Comparison of ENCODE assay signal across 8 cellular contexts in genomic region chr12:54207539-54208267, GRCh38. TPM values are rescaled to one million over a fixed set of nuclear protein-coding genes. Genes with fewer than 3 reads are reported as not detected.
DNase-seq lines count a peak whose midpoint lies in the region; ATAC-seq and TF ChIP-seq lines count a peak whose summit lies in the region.

No MANE protein-coding gene starts in this region.

- H3K27ac ChIP-seq in H9 (ENCODE audit: insufficient read length, low read depth, low read length): no peak overlapping the region

- no peak overlapping the region for H3K56ac ChIP-seq in H9 (ENCODE audit: insufficient read length, low read depth, low read length)

- no peak overlapping the region for H2BK120ac ChIP-seq in H9 (ENCODE audit: low read depth, low read length, poor library complexity, severe bottlenecking)

- H3K79me1 ChIP-seq in H9 (ENCODE audit: insufficient read depth, low read depth, low read length, poor library complexity, severe bottlenecking): no peaks in the 10 kb centered on the region

- DNase-seq in DMS79 treated with DMSO at 0.1 percent for 48 hours (lab: John Stamatoyannopoulos, UW): peak; percentile 58
- peak; percentile 95 for DNase-seq in H9
- DNase-seq in NCI-H2029 treated with DMSO at 0.1 percent for 48 hours (lab: John Stamatoyannopoulos, UW): peak; percentile 35
- peak; percentile 60 to 69 for DNase-seq in central memory CD8-positive, alpha-beta T cell (ENCODE audit: low spot score in 2 of 2)
- peak; percentile 69 to 96 for DNase-seq in lower leg skin (ENCODE audit: low spot score in 2 of 2)
- DNase-seq in stimulated activated CD8-positive, alpha-beta memory T cell treated with anti-CD3 and anti-CD28 coated beads, Interleukin-15, amount 100 ng/mL, for 1 hour (ENCODE audit: low read depth): peak; percentile 74
- DNase-seq in GF-D8 (lab: John Stamatoyannopoulos, UW): no peak

- H3K79me2 ChIP-seq in H9 (ENCODE audit: insufficient read depth, low read length): no peaks in the 10 kb centered on the region

- H3K27ac Mint-ChIP-seq in H9: no peak overlapping the region
- H3K27ac Mint-ChIP-seq in central memory CD8-positive, alpha-beta T cell (ENCODE audit: low read depth): no peak overlapping the region

- no peak overlapping the region for H3K4ac ChIP-seq in H9 (ENCODE audit: low read depth, low read length)

- H3K4me2 ChIP-seq in H9 (ENCODE audit: insufficient read depth, insufficient read length, low read length): no peak overlapping the region

- H4K91ac ChIP-seq in H9 (ENCODE audit: insufficient read length, low read depth, low read length): no peak overlapping the region

- H3K9me3 ChIP-seq in H9 (ENCODE audit: control insufficient read depth, low read depth, low read length): no peaks in the 10 kb centered on the region

- H3K9me3 Mint-ChIP-seq in H9: no peaks in the 10 kb centered on the region; a peak in 1 of 5 replicates
- H3K9me3 Mint-ChIP-seq in central memory CD8-positive, alpha-beta T cell: no peaks in the 10 kb centered on the region

- no peaks in the 10 kb centered on the region for H4K20me1 ChIP-seq in H9 (ENCODE audit: control insufficient read depth, insufficient read depth, insufficient read length)

- intact Hi-C loops in lower leg skin (cut with DNase I; ENCODE audit: low total_unique reads): no loop called here

- H3K27me3 Mint-ChIP-seq in H9 (ENCODE audit: low read depth): peaks cover 92% of the 10 kb centered on the region
- H3K27me3 Mint-ChIP-seq in central memory CD8-positive, alpha-beta T cell: peaks cover 61% of the 10 kb centered on the region

- H2BK15ac ChIP-seq in H9 (ENCODE audit: low read depth, low read length): no peak overlapping the region

- H2BK12ac ChIP-seq in H9 (ENCODE audit: insufficient read length, low read depth, low read length): no peak overlapping the region

- no peaks in the 10 kb centered on the region for H3K36me3 Mint-ChIP-seq in H9 (ENCODE audit: insufficient read depth in 1 of 3, low read depth in 3 of 3)
- no peaks in the 10 kb centered on the region for H3K36me3 Mint-ChIP-seq in central memory CD8-positive, alpha-beta T cell (ENCODE audit: insufficient read depth)

- no peak overlapping the region for H4K5ac ChIP-seq in H9 (ENCODE audit: insufficient read length, low read depth, low read length)

- H4K8ac ChIP-seq in H9 (replicated peaks; ENCODE audit: insufficient read length, low read depth, low read length): no peak overlapping the region

- H3T11ph ChIP-seq in H9 (ENCODE audit: low read length): no peak overlapping the region

- WGBS in H9 (ENCODE audit: extremely low coverage, insufficient read length, low lambda C conversion rate): no CpG with 5 or more reads among the region's 16 CpGs
- WGBS in lower leg skin, 2 donors: 28 to 29% methylated on average over 16 of the region's 16 CpGs

- no peak overlapping the region for H2AK5ac ChIP-seq in H9 (ENCODE audit: insufficient read length, low read length)

- peaks cover 17% of the 10 kb centered on the region; the same call in 1 of the 2 replicates for H3K27me3 ChIP-seq in H9 (ENCODE audit: insufficient read depth, low read length)

- H2AFZ ChIP-seq in H9 (ENCODE audit: low read length): no peak overlapping the region

- no peak overlapping the region for H2BK20ac ChIP-seq in H9 (ENCODE audit: low read depth, low read length, poor library complexity, severe bottlenecking)

- H3K18ac ChIP-seq in H9 (ENCODE audit: insufficient read length, low read depth, low read length): no peak overlapping the region

- TF ChIP-seq POLR2A in lower leg skin (IDR thresholded peaks at IDR 0.05): no peak

- no peak overlapping the region for H3K4me3 Mint-ChIP-seq in H9
- H3K4me3 Mint-ChIP-seq in central memory CD8-positive, alpha-beta T cell: no peak overlapping the region

- no peaks in the 10 kb centered on the region for H3K23me2 ChIP-seq in H9 (ENCODE audit: insufficient read length, low read depth, low read length, poor library complexity, severe bottlenecking)

- peak; percentile 85 to 87 for ATAC-seq in activated CD4-positive, CD25-positive, alpha-beta regulatory T cell treated with anti-CD3 and anti-CD28 coated beads, Interleukin-2, amount 50 U/mL, for 24 hours
- peak; percentile 64 for ATAC-seq in central memory CD8-positive, alpha-beta T cell (replicated peaks; ENCODE audit: extremely low read depth, poor library complexity, severe bottlenecking)

- no peak overlapping the region for H3K9ac ChIP-seq in H9 (ENCODE audit: extremely low read depth, insufficient read length, low read length)

- no peak overlapping the region for H3K14ac ChIP-seq in H9 (ENCODE audit: insufficient read depth, low read length)

- H3K4me1 Mint-ChIP-seq in H9: peaks cover 9 to 13% of the 10 kb centered on the region in 2 experiments
- peaks cover 7% of the 10 kb centered on the region for H3K4me1 Mint-ChIP-seq in central memory CD8-positive, alpha-beta T cell

- no peak overlapping the region for H2BK5ac ChIP-seq in H9 (ENCODE audit: insufficient read length, low read length)

- H3K4me1 ChIP-seq in H9 (ENCODE audit: insufficient read depth, low read length): no peaks in the 10 kb centered on the region

- no peak overlapping the region for H3K4me3 ChIP-seq in lower leg skin (ENCODE audit: low read depth, poor library complexity, severe bottlenecking)

- no peak overlapping the region for H3K23ac ChIP-seq in H9 (ENCODE audit: insufficient read length, low read depth, low read length)

- TF ChIP-seq CTCF in H9 (conservative IDR thresholded peaks at IDR 0.05): peak; percentile 95
- peak in 1 of 3 donors; percentile 68 for TF ChIP-seq CTCF in lower leg skin (IDR thresholded peaks at IDR 0.05)

RNA-seq across cellular contexts. Expression of gene SMUG1, which starts 18.9 kb away (rescaled TPM):
- total RNA-seq in H9 (2021) (21.7 and 23.0 TPM in 2 replicates), lower leg skin (10 to 100 TPM; 50.6 to 73.0 (median 55.4) TPM)
